Comparison of ENCODE assay signal across 2 cellular contexts in genomic region chr2:233922471-233922870, GRCh38.
TF ChIP-seq lines count a peak whose summit lies in the region.

No MANE protein-coding gene starts in this region.

TF ChIP-seq in IMR-90, 13 proteins besides CTCF, POLR2A, EP300 and RAD21:
- TF ChIP-seq SMC3 (IDR thresholded peaks at IDR 0.05; ENCODE audit: low read depth, low read length), result no peak
- TF ChIP-seq MAZ (IDR thresholded peaks at IDR 0.05; ENCODE audit: borderline replicate concordance, low read depth, low read length), result no peak
- no peak for TF ChIP-seq USF2 (IDR thresholded peaks at IDR 0.05; ENCODE audit: low read depth, low read length)

TF ChIP-seq in GM23338, 12 proteins besides CTCF, POLR2A, EP300 and RAD21:
- TF ChIP-seq JUNB (IDR thresholded peaks at IDR 0.05; ENCODE audit: unreplicated experiment) (no peak), ZNF331 (CRISPR knock-in tag; IDR thresholded peaks at IDR 0.05; ENCODE audit: low read depth) (no peak), EZH2phosphoT487 (IDR thresholded peaks at IDR 0.05; ENCODE audit: unreplicated experiment) (no peak), ZNF114 (CRISPR knock-in tag; IDR thresholded peaks at IDR 0.05) (no peak), EZH2 (IDR thresholded peaks at IDR 0.05; ENCODE audit: low read depth, unreplicated experiment) (no peak)
